ENCODE assay signal across 1 cellular context in genomic region chr21:41751621-41752020, GRCh38.
TF ChIP-seq lines count a peak whose summit lies in the region.

No MANE protein-coding gene starts in this region.

TF ChIP-seq in HepG2, 621 proteins besides CTCF, POLR2A, EP300 and RAD21 (continued from another document):
- TF ChIP-seq, protein P1, sequence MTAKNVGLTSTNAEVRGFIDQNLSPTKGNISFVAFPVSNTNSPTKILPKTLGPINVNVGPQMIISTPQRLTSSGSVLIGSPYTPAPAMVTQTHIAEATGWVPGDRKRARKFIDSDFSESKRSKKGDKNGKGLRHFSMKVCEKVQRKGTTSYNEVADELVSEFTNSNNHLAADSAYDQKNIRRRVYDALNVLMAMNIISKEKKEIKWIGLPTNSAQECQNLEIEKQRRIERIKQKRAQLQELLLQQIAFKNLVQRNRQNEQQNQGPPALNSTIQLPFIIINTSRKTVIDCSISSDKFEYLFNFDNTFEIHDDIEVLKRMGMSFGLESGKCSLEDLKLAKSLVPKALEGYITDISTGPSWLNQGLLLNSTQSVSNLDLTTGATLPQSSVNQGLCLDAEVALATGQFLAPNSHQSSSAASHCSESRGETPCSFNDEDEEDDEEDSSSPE (CRISPR knock-in tag; IDR thresholded peaks at IDR 0.05): 0 out of 2 replicates have a peak, but pooled peaks have one; percentile 17
